ENCODE assay signal across 25 cellular contexts in genomic region chr6:65075705-65076104, GRCh38.
"Had no signal": no experiment of that assay in that cellular context is flagged by ENCODE, and none has a peak within 500 bp of the region (broad histone marks: within the 10 kb centered on the region; RNA-seq: fewer than 3 reads in every experiment).

No MANE protein-coding gene starts in this region.

- H2AFZ ChIP-seq: PC-9 had no signal

- H3K27ac ChIP-seq: adrenal gland, breast epithelium, PC-9, WERI-Rb-1 had no signal

- H3K4me2 ChIP-seq: PC-9 had no signal

- DNase-seq: activated CD4-positive, alpha-beta memory T cell treated with anti-CD3 and anti-CD28 coated beads, Interleukin-2, amount 10 ng/mL, durations not matched to agents 7 days and 5 days; activated CD4-positive, alpha-beta T cell treated with anti-CD3 and anti-CD28 coated beads for 36 hours; activated CD4-positive, alpha-beta T cell treated with anti-CD3 and anti-CD28 coated beads, Interleukin-2, amount 50 U/mL, for 1 hour; activated gamma-delta T cell; activated naive CD4-positive, alpha-beta T cell treated with anti-CD3 and anti-CD28 coated beads, Interleukin-2, amount 50 U/mL, for 16 hours; activated naive CD8-positive, alpha-beta T cell treated with anti-CD3 and anti-CD28 coated beads, Interleukin-2, amount 10 ng/mL, durations not matched to agents 7 days and 5 days; activated T-cell treated with anti-CD3 and anti-CD28 coated beads for 4 hours; activated T-cell treated with anti-CD3 and anti-CD28 coated beads, Interleukin-2, amount 50 U/mL, for 48 hours; adrenal gland; anterior cingulate cortex; caudate nucleus; IMR-90; MG63; NCI-H1048; NCI-H1930; NCI-H2171; NCI-H2227 treated with DMSO at 0.1 percent for 48 hours; NCI-H526; NCI-H82; PC-9; SHP77 treated with DMSO at 0.1 percent for 48 hours; T-helper 17 cell; T-helper 9 cell; WERI-Rb-1 had no signal

- H3K36me3 ChIP-seq: adrenal gland, breast epithelium, MG63, WERI-Rb-1 had no signal

- H3K9me3 ChIP-seq: adrenal gland, breast epithelium, MG63 had no signal

- H3K4me3 ChIP-seq: adrenal gland, breast epithelium, MG63, PC-9 had no signal

- H3K4me1 ChIP-seq: adrenal gland, breast epithelium had no signal

- H3K27me3 ChIP-seq: adrenal gland, breast epithelium, MG63 had no signal
